1 cellular context compared by ENCODE assay signal in genomic region chr3:46282696-46283095, GRCh38.
TF ChIP-seq lines count a peak whose summit lies in the region.

No MANE protein-coding gene starts in this region.

TF ChIP-seq in GM23338, 12 proteins besides CTCF, POLR2A, EP300 and RAD21 (continued from another document):
- TF ChIP-seq ZNF462 (CRISPR knock-in tag; IDR thresholded peaks at IDR 0.05) (no peak), ETS1 (IDR thresholded peaks at IDR 0.05) (no peak), JUNB (IDR thresholded peaks at IDR 0.05; ENCODE audit: unreplicated experiment) (no peak), EZH2 (IDR thresholded peaks at IDR 0.05; ENCODE audit: low read depth, unreplicated experiment) (no peak), CREB1 (CRISPR knock-in tag; IDR thresholded peaks at IDR 0.05; ENCODE audit: low read depth) (no peak), ZNF114 (CRISPR knock-in tag; IDR thresholded peaks at IDR 0.05) (no peak), NANOG (IDR thresholded peaks at IDR 0.05; ENCODE audit: borderline replicate concordance) (no peak), REST (IDR thresholded peaks at IDR 0.05; ENCODE audit: unreplicated experiment) (no peak), POLR2AphosphoS5 (IDR thresholded peaks at IDR 0.05; ENCODE audit: low read depth) (no peak), EZH2phosphoT487 (IDR thresholded peaks at IDR 0.05; ENCODE audit: unreplicated experiment) (no peak)
